9 cellular contexts compared by ENCODE assay signal in the genomic region with DNA sequence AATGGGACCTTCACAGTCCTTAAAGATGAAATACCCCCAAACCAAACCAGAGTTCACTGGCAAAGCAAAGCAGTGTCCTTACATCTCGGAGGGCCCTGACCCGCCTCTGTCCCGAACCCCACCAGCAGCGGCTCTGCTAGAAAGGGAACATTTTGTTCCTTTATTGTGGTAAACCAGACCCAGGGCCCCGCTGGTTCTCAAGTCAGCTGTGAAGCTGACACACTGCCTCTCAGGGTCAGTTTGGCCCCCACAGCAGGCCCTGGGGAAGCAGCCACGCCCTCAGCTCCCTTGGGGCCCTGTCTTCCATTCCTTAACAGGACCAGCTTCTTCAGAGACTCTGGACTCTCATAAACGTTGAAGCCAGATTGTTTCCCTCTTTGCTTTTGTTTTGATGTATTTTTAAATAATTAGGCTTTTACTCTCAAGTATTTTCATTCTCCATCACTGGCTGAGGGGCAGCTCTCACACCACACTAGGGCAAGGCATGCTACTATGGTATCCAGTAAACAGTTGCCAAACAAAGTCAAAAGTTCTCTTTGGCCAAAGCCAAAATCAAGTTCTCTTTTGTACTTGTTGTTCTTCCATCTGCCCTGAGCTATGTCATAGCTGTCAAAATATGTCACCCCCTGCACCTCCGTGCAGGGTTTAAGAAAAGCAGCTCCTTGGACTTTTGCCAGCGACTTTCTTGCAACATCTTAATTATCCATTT.
DNase-seq lines count a peak whose midpoint lies in the region; ATAC-seq and FAIRE-seq lines count a peak whose summit lies in the region.
"Had no signal": no experiment of that assay in that cellular context is flagged by ENCODE, and none has a peak within 500 bp of the region (broad histone marks: within the 10 kb centered on the region; RNA-seq: fewer than 3 reads in every experiment).

No MANE protein-coding gene starts in this region.

- DNase-seq in GM04503 (ENCODE audit: low read depth), result peak; percentile 73
- DNase-seq in amniotic epithelial cell (ENCODE audit: low read depth), result peak; percentile 91
- peak; percentile 40 for DNase-seq in hepatic stellate cell (ENCODE audit: low spot score)
- DNase-seq in renal cortical epithelial cell (ENCODE audit: low read depth), result peak; percentile 73
- DNase-seq in GM19239 (ENCODE audit: insufficient read length, low spot score), result no peak
- DNase-seq in NCI-H1417 (lab: John Stamatoyannopoulos, UW), result no peak
- no peak for DNase-seq in cortex of kidney (lab: John Stamatoyannopoulos, UW)
- DNase-seq: activated T-cell treated with anti-CD3 and anti-CD28 coated beads, Interleukin-2, amount 50 U/mL, for 4 hours had no signal

- FAIRE-seq in GM19239 (lab: Jason Lieb, UNC), result no peak

- ATAC-seq in HG02642 (IDR thresholded peaks at IDR 0.05; ENCODE audit: poor library complexity, unreplicated experiment), result no peak
- ATAC-seq: activated T-cell treated with anti-CD3 and anti-CD28 coated beads, Interleukin-2, amount 50 U/mL, for 4 hours had no signal

Comparison
In these comparisons a context has a peak if more than half of its experiments do, and no peak if none do; other contexts are left out.
1. DNase-seq: peak in GM04503 (single experiment), amniotic epithelial cell (single experiment), hepatic stellate cell (single experiment) and renal cortical epithelial cell (single experiment); none in GM19239 (single experiment), NCI-H1417 (0 of 3) and cortex of kidney (single experiment).